In genomic region chr3:16510620-16511319, GRCh38 we compare ENCODE assay signal across 11 cellular contexts. TPM values are rescaled to one million over a fixed set of nuclear protein-coding genes. Genes with fewer than 3 reads are reported as not detected.
A peak's percentile ranks its signal among the peaks of the same experiment; 100 is the strongest.
DNase-seq lines count a peak whose midpoint lies in the region; ATAC-seq and TF ChIP-seq lines count a peak whose summit lies in the region.
"Had no signal": no experiment of that assay in that cellular context is flagged by ENCODE, and none has a peak within 500 bp of the region (broad histone marks: within the 10 kb centered on the region; RNA-seq: fewer than 3 reads in every experiment).

No MANE protein-coding gene starts in this region.

- H3K27ac ChIP-seq in colonic mucosa, result peak overlapping the region; percentile 69
- H3K27ac ChIP-seq in PC-9, result no peak overlapping the region

- H3K36me3 ChIP-seq in colonic mucosa (no peaks in the 10 kb centered on the region), PC-9 (ENCODE audit: low read depth) (no peaks in the 10 kb centered on the region)

- H3K36me3 Mint-ChIP-seq in activated CD4-positive, alpha-beta T cell treated with anti-CD3 and anti-CD28 coated beads, Interleukin-2, amount 10 ng/mL, durations not matched to agents 24 days and 14 days (ENCODE audit: low read depth), result peaks cover 43% of the 10 kb centered on the region
- peaks cover 67% of the 10 kb centered on the region for H3K36me3 Mint-ChIP-seq in stimulated activated memory B cell treated with anti-CD40 and anti-IgM and Interleukin-4, amounts not matched to agents 10 μg/mL and 1 μg/mL and 100 μg/mL, for 72 hours
- no peaks in the 10 kb centered on the region for H3K36me3 Mint-ChIP-seq in WTC11

- H3K4me1 ChIP-seq in colonic mucosa, result no peaks in the 10 kb centered on the region
- H3K4me1 ChIP-seq in PC-9 (replicated peaks; ENCODE audit: insufficient read depth), result no peaks in the 10 kb centered on the region

- H3K4me3 Mint-ChIP-seq in activated CD4-positive, alpha-beta T cell treated with anti-CD3 and anti-CD28 coated beads, Interleukin-2, amount 10 ng/mL, durations not matched to agents 24 days and 14 days, result peak overlapping the region; percentile 95
- H3K4me3 Mint-ChIP-seq in stimulated activated memory B cell treated with anti-CD40 and anti-IgM and Interleukin-4, amounts not matched to agents 10 μg/mL and 1 μg/mL and 100 μg/mL, for 72 hours, result peak overlapping the region; percentile 99
- H3K4me3 Mint-ChIP-seq in WTC11, result no peak overlapping the region

- H3K9me3 ChIP-seq in colonic mucosa (no peaks in the 10 kb centered on the region), PC-9 (ENCODE audit: insufficient read depth, low read depth) (no peaks in the 10 kb centered on the region)
- H3K9me3 ChIP-seq: testis had no signal

- intact Hi-C loops in activated CD4-positive, alpha-beta T cell treated with anti-CD3 and anti-CD28 coated beads, Interleukin-2, amount 10 ng/mL, durations not matched to agents 24 days and 14 days (cut with micrococcal nuclease), result loop anchor here (2.0 to 10.0 kb wide), 7 partner anchors 34 to 1924 kb away; partner anchors contain the start of gene TBC1D5
- intact Hi-C loops in colonic mucosa (cut with DNase I) (no loop called here), PC-9 (cut with micrococcal nuclease; ENCODE audit: unreplicated experiment) (no loop called here)

- POLR2A ChIA-PET in WTC11 (lab: Charles Lee), result no interaction called here
- POLR2A ChIA-PET in PC-9 (lab: Charles Lee; ENCODE audit: unreplicated experiment), result no interaction called here

- ATAC-seq in HG03280 (IDR thresholded peaks at IDR 0.05; ENCODE audit: unreplicated experiment) (peak; percentile 21), WTC11 (no peak)
- peak; percentile 20 for ATAC-seq in stimulated activated memory B cell treated with anti-CD40 and anti-IgM and Interleukin-4, amounts not matched to agents 10 μg/mL and 1 μg/mL and 100 μg/mL, for 72 hours

- BruUV-seq in PC-9 (replicated peaks; lab: Mats Ljungman, UMichigan), result no TSS peak

- H3K9me3 Mint-ChIP-seq in activated CD4-positive, alpha-beta T cell treated with anti-CD3 and anti-CD28 coated beads, Interleukin-2, amount 10 ng/mL, durations not matched to agents 24 days and 14 days, result no peaks in the 10 kb centered on the region
- peaks cover 4% of the 10 kb centered on the region for H3K9me3 Mint-ChIP-seq in stimulated activated memory B cell treated with anti-CD40 and anti-IgM and Interleukin-4, amounts not matched to agents 10 μg/mL and 1 μg/mL and 100 μg/mL, for 72 hours
- H3K9me3 Mint-ChIP-seq in WTC11, result no peaks in the 10 kb centered on the region

- DNase-seq in activated CD4-positive, alpha-beta T cell treated with anti-CD3 and anti-CD28 coated beads, Interleukin-2, amount 10 ng/mL, durations not matched to agents 24 days and 14 days, result no peak
- no peak for DNase-seq in activated CD4-positive, alpha-beta T cell treated with anti-CD3 and anti-CD28 coated beads for 4 hours
- no peak for DNase-seq in colonic mucosa
- no peak for DNase-seq in WTC11 (ENCODE audit: low spot score)
- no peak for DNase-seq in PC-9
- no peak for DNase-seq in stimulated activated CD8-positive, alpha-beta memory T cell treated with anti-CD3 and anti-CD28 coated beads, Interleukin-4, amount 100 ng/mL, for 48 hours
- DNase-seq: activated CD8-positive, alpha-beta memory T cell treated with anti-CD3 and anti-CD28 coated beads, Interleukin-2, amount 50 U/mL, for 48 hours; testis had no signal

- H3K4me3 ChIP-seq in colonic mucosa, result no peak overlapping the region
- H3K4me3 ChIP-seq in PC-9, result no peak overlapping the region
- H3K4me3 ChIP-seq: testis had no signal

- CTCF ChIA-PET in WTC11 (lab: Charles Lee) (interaction anchor here (1.5 kb wide), 1 partner anchor 11 kb away, joined by 4 read pairs; no protein-coding TSS in a partner anchor), PC-9 (lab: Charles Lee) (no interaction called here)

- H2AFZ ChIP-seq in PC-9, result no peak overlapping the region

- H4K20me1 ChIP-seq in PC-9 (ENCODE audit: insufficient read depth), result no peaks in the 10 kb centered on the region

- TF ChIP-seq CTCF in colonic mucosa (IDR thresholded peaks at IDR 0.05) (no peak), WTC11 (IDR thresholded peaks at IDR 0.05) (no peak), PC-9 (conservative IDR thresholded peaks at IDR 0.05) (no peak)

- H3K9me2 ChIP-seq in PC-9 (ENCODE audit: insufficient read depth), result no peaks in the 10 kb centered on the region

- no peaks in the 10 kb centered on the region for H3K79me2 ChIP-seq in PC-9 (ENCODE audit: low read depth)

- H3K4me2 ChIP-seq in PC-9, result no peak overlapping the region

- H3K27me3 ChIP-seq in colonic mucosa (peaks cover 3% of the 10 kb centered on the region), PC-9 (ENCODE audit: insufficient read depth, low read depth) (0 out of 2 replicates have a peak, but pooled peaks cover 14% of the 10 kb centered on the region)
- H3K27me3 ChIP-seq: testis had no signal

- H3K27me3 Mint-ChIP-seq in activated CD4-positive, alpha-beta T cell treated with anti-CD3 and anti-CD28 coated beads, Interleukin-2, amount 10 ng/mL, durations not matched to agents 24 days and 14 days, result no peaks in the 10 kb centered on the region
- peaks cover 10% of the 10 kb centered on the region for H3K27me3 Mint-ChIP-seq in stimulated activated memory B cell treated with anti-CD40 and anti-IgM and Interleukin-4, amounts not matched to agents 10 μg/mL and 1 μg/mL and 100 μg/mL, for 72 hours
- peaks cover 63% of the 10 kb centered on the region for H3K27me3 Mint-ChIP-seq in WTC11 (ENCODE audit: low read depth)

- H3K27ac Mint-ChIP-seq in activated CD4-positive, alpha-beta T cell treated with anti-CD3 and anti-CD28 coated beads, Interleukin-2, amount 10 ng/mL, durations not matched to agents 24 days and 14 days, result peak overlapping the region; percentile 85
- peak overlapping the region; percentile 100 for H3K27ac Mint-ChIP-seq in stimulated activated memory B cell treated with anti-CD40 and anti-IgM and Interleukin-4, amounts not matched to agents 10 μg/mL and 1 μg/mL and 100 μg/mL, for 72 hours
- no peak overlapping the region for H3K27ac Mint-ChIP-seq in WTC11

- no peak overlapping the region for H3K9ac ChIP-seq in colonic mucosa (ENCODE audit: low read depth in 2 of 2, low read length in 2 of 2)

- peaks cover 59% of the 10 kb centered on the region for H3K4me1 Mint-ChIP-seq in activated CD4-positive, alpha-beta T cell treated with anti-CD3 and anti-CD28 coated beads, Interleukin-2, amount 10 ng/mL, durations not matched to agents 24 days and 14 days
- H3K4me1 Mint-ChIP-seq in stimulated activated memory B cell treated with anti-CD40 and anti-IgM and Interleukin-4, amounts not matched to agents 10 μg/mL and 1 μg/mL and 100 μg/mL, for 72 hours, result peaks cover 80% of the 10 kb centered on the region
- H3K4me1 Mint-ChIP-seq in WTC11, result peaks cover 28% of the 10 kb centered on the region

- H3F3A ChIP-seq in PC-9 (ENCODE audit: insufficient read depth, low read depth), result no peaks in the 10 kb centered on the region

TF ChIP-seq in WTC11, 78 proteins besides CTCF, POLR2A, EP300 and RAD21:
- no peak for TF ChIP-seq IRF1 (CRISPR knock-in tag; IDR thresholded peaks at IDR 0.05)
- TF ChIP-seq ESRRA (CRISPR knock-in tag; IDR thresholded peaks at IDR 0.05; ENCODE audit: borderline replicate concordance), result no peak
- no peak for TF ChIP-seq MLX (CRISPR knock-in tag; IDR thresholded peaks at IDR 0.05)
- TF ChIP-seq ATF6 (CRISPR knock-in tag; IDR thresholded peaks at IDR 0.05), result no peak
- TF ChIP-seq RORB (CRISPR knock-in tag; IDR thresholded peaks at IDR 0.05), result no peak

RNA-seq across cellular contexts. Expression of gene RFTN1, which starts 2.7 kb away (rescaled TPM):
- 90.6 and 92.4 TPM in 2 replicates for total RNA-seq in activated CD4-positive, alpha-beta T cell treated with anti-CD3 and anti-CD28 coated beads, Interleukin-2, amount 10 ng/mL, durations not matched to agents 24 days and 14 days
- total RNA-seq in colonic mucosa (10 to 100 TPM in 1 of 2 donors, 1 to 10 TPM in 1; 4.0 to 10.2 TPM), WTC11 (2021) (2.7 to 3.8 TPM (median 3.2 TPM) in 3 replicates), PC-9 (2021) (0.41 TPM in 1 of 2 replicates, not detected in the other)
- total RNA-seq: HT-29 had no signal
